In genomic region chr2:221601376-221601775, GRCh38 we compare ENCODE assay signal across 24 cellular contexts. TPM values are rescaled to one million over a fixed set of nuclear protein-coding genes. Genes with fewer than 3 reads are reported as not detected.
DNase-seq lines count a peak whose midpoint lies in the region; ATAC-seq and TF ChIP-seq lines count a peak whose summit lies in the region.
"Had no signal": no experiment of that assay in that cellular context is flagged by ENCODE, and none has a peak within 500 bp of the region (broad histone marks: within the 10 kb centered on the region; RNA-seq: fewer than 3 reads in every experiment).

No MANE protein-coding gene starts in this region.

- H2BK5ac ChIP-seq in neuronal stem cell (ENCODE audit: low read length), result no peak overlapping the region

- H3K36me3 ChIP-seq in tibial artery (no peaks in the 10 kb centered on the region), A673 (ENCODE audit: insufficient read depth, low read length, poor library complexity, severe bottlenecking) (no peaks in the 10 kb centered on the region), neuronal stem cell (replicated peaks in 1 of 2; ENCODE audit: control insufficient read depth in 2 of 2, insufficient read depth in 2 of 2, low read length in 2 of 2) (no peaks in the 10 kb centered on the region)
- H3K36me3 ChIP-seq: BE2C; BLaER1 treated with 17β-estradiol and CSF1 and Interleukin-3, amounts not matched to agents 10 nM and 100 nM had no signal

- no peaks in the 10 kb centered on the region for H3K4me1 Mint-ChIP-seq in activated naive CD4-positive, alpha-beta T cell treated with anti-CD3 and anti-CD28 coated beads, Interleukin-2, amount 50 U/mL, for 24 hours
- H3K4me1 Mint-ChIP-seq in nephron, result peaks cover 5% of the 10 kb centered on the region
- H3K4me1 Mint-ChIP-seq: CD14-positive monocyte; CD8-positive, alpha-beta memory T cell had no signal

- peak overlapping the region; percentile 19 for H3K27ac Mint-ChIP-seq in activated naive CD4-positive, alpha-beta T cell treated with anti-CD3 and anti-CD28 coated beads, Interleukin-2, amount 50 U/mL, for 24 hours
- no peak overlapping the region for H3K27ac Mint-ChIP-seq in activated naive CD4-positive, alpha-beta T cell treated with anti-CD3 and anti-CD28 coated beads, Interleukin-2, amount 50 U/mL, for 72 hours
- peak overlapping the region; percentile 66 to 89 (median 87) for H3K27ac Mint-ChIP-seq in nephron
- H3K27ac Mint-ChIP-seq: CD14-positive monocyte; CD4-positive, alpha-beta T cell; CD8-positive, alpha-beta memory T cell had no signal

- no peak overlapping the region for H3K18ac ChIP-seq in neuronal stem cell (ENCODE audit: low read length)

- no peak overlapping the region for H4K8ac ChIP-seq in neuronal stem cell (ENCODE audit: low read depth, low read length)

- no peak for DNase-seq in activated naive CD4-positive, alpha-beta T cell treated with anti-CD3 and anti-CD28 coated beads, Interleukin-2, amount 50 U/mL, for 72 hours (ENCODE audit: low spot score in 2 of 2)
- DNase-seq in kidney tubule cell (ENCODE audit: low spot score) (peak; percentile 40), tibial artery (no peak), A673 (ENCODE audit: low spot score) (no peak), neuronal stem cell (ENCODE audit: low spot score) (no peak)
- DNase-seq: ACHN; AML-193; BE2C; Calu3; CD4-positive, alpha-beta T cell; CD8-positive, alpha-beta memory T cell; DMS53; DMS79 treated with DMSO at 0.1 percent for 48 hours; GF-D8; GM23248; H9 had no signal

- WGBS in neuronal stem cell (ENCODE audit: extremely low coverage in 2 of 2, insufficient read length in 2 of 2, insufficient replicate concordance in 1 of 2), 2 donors, result no CpG with 5 or more reads among the region's 3 CpGs

- no peak overlapping the region for H3K14ac ChIP-seq in neuronal stem cell (ENCODE audit: low read length)

- POLR2A ChIA-PET in A673 (lab: Charles Lee; ENCODE audit: low non-redundant PET), result interaction anchor here (0.8 kb wide), 1 partner anchor 1089 kb away, joined by 3 read pairs; no protein-coding TSS in a partner anchor

- no peak overlapping the region for H2AFZ ChIP-seq in neuronal stem cell (ENCODE audit: low read length)
- H2AFZ ChIP-seq: GM23248 had no signal

- H3K4me3 ChIP-seq in tibial artery, result no peak overlapping the region
- no peak overlapping the region for H3K4me3 ChIP-seq in A673 (ENCODE audit: low read depth, low read length, poor library complexity, severe bottlenecking)
- H3K4me3 ChIP-seq in neuronal stem cell (ENCODE audit: low read length in 2 of 2), result no peak overlapping the region
- H3K4me3 ChIP-seq: BLaER1 treated with 17β-estradiol and CSF1 and Interleukin-3, amounts not matched to agents 10 nM and 100 nM; GM23248 had no signal

- no peak overlapping the region for H3K4me3 Mint-ChIP-seq in activated naive CD4-positive, alpha-beta T cell treated with anti-CD3 and anti-CD28 coated beads, Interleukin-2, amount 50 U/mL, for 24 hours
- H3K4me3 Mint-ChIP-seq in nephron, result no peak overlapping the region
- H3K4me3 Mint-ChIP-seq: CD14-positive monocyte; CD4-positive, alpha-beta T cell; CD8-positive, alpha-beta memory T cell; H9 had no signal

- no peak overlapping the region for H3K9ac ChIP-seq in neuronal stem cell (ENCODE audit: low read depth, low read length, poor library complexity)
- H3K9ac ChIP-seq: BLaER1 treated with 17β-estradiol and CSF1 and Interleukin-3, amounts not matched to agents 10 nM and 100 nM; GM23248 had no signal

- H3K4me1 ChIP-seq in tibial artery (no peaks in the 10 kb centered on the region), A673 (ENCODE audit: insufficient read depth, low read length, poor library complexity, severe bottlenecking) (no peaks in the 10 kb centered on the region), neuronal stem cell (ENCODE audit: control insufficient read depth in 2 of 2, insufficient read depth in 1 of 2, low read depth in 1 of 2, low read length in 2 of 2) (peaks cover 7 to 24% of the 10 kb centered on the region in 2 donors)
- H3K4me1 ChIP-seq: BE2C; BLaER1 treated with 17β-estradiol and CSF1 and Interleukin-3, amounts not matched to agents 10 nM and 100 nM had no signal

- CTCF ChIA-PET in A673 (lab: Charles Lee), result no interaction called here

- H3K27ac ChIP-seq in tibial artery (no peak overlapping the region), A673 (ENCODE audit: low read depth, low read length, poor library complexity, severe bottlenecking) (no peak overlapping the region), neuronal stem cell (replicated peaks; ENCODE audit: low read length) (no peak overlapping the region)
- H3K27ac ChIP-seq: 22Rv1; BLaER1 treated with 17β-estradiol and CSF1 and Interleukin-3, amounts not matched to agents 10 nM and 100 nM; GM23248 had no signal

- H3K4me2 ChIP-seq in neuronal stem cell (ENCODE audit: insufficient read depth, low read length, poor library complexity, severe bottlenecking), result no peak overlapping the region
- H3K4me2 ChIP-seq: BLaER1 treated with 17β-estradiol and CSF1 and Interleukin-3, amounts not matched to agents 10 nM and 100 nM had no signal

- H2AK5ac ChIP-seq in neuronal stem cell (ENCODE audit: low read depth, low read length), result no peak overlapping the region

- H3K36me3 Mint-ChIP-seq in activated naive CD4-positive, alpha-beta T cell treated with anti-CD3 and anti-CD28 coated beads, Interleukin-2, amount 50 U/mL, for 24 hours, result no peaks in the 10 kb centered on the region
- no peaks in the 10 kb centered on the region for H3K36me3 Mint-ChIP-seq in activated naive CD4-positive, alpha-beta T cell treated with anti-CD3 and anti-CD28 coated beads, Interleukin-2, amount 50 U/mL, for 72 hours
- no peaks in the 10 kb centered on the region for H3K36me3 Mint-ChIP-seq in nephron (ENCODE audit: low read depth)
- H3K36me3 Mint-ChIP-seq: CD14-positive monocyte; CD8-positive, alpha-beta memory T cell had no signal

- BruUV-seq in A673 (replicated peaks; lab: Mats Ljungman, UMichigan), result no TSS peak

- H3K9me3 ChIP-seq in tibial artery, result no peaks in the 10 kb centered on the region
- no peaks in the 10 kb centered on the region for H3K9me3 ChIP-seq in A673 (ENCODE audit: low read depth, low read length, poor library complexity, severe bottlenecking)
- no peaks in the 10 kb centered on the region for H3K9me3 ChIP-seq in neuronal stem cell (replicated peaks in 1 of 2; ENCODE audit: control insufficient read depth in 2 of 2, insufficient read depth in 1 of 2, low read depth in 1 of 2, low read length in 2 of 2)
- H3K9me3 ChIP-seq: BE2C; BLaER1 treated with 17β-estradiol and CSF1 and Interleukin-3, amounts not matched to agents 10 nM and 100 nM had no signal

- H3K79me1 ChIP-seq in neuronal stem cell (ENCODE audit: low read depth, low read length), result no peaks in the 10 kb centered on the region

- no peaks in the 10 kb centered on the region for H3K9me3 Mint-ChIP-seq in activated naive CD4-positive, alpha-beta T cell treated with anti-CD3 and anti-CD28 coated beads, Interleukin-2, amount 50 U/mL, for 24 hours
- no peaks in the 10 kb centered on the region for H3K9me3 Mint-ChIP-seq in activated naive CD4-positive, alpha-beta T cell treated with anti-CD3 and anti-CD28 coated beads, Interleukin-2, amount 50 U/mL, for 72 hours
- no peaks in the 10 kb centered on the region for H3K9me3 Mint-ChIP-seq in nephron
- H3K9me3 Mint-ChIP-seq: CD14-positive monocyte; CD4-positive, alpha-beta T cell; CD8-positive, alpha-beta memory T cell; H9 had no signal

- no peak overlapping the region for H2BK12ac ChIP-seq in neuronal stem cell (ENCODE audit: low read length)

- H4K91ac ChIP-seq in neuronal stem cell (ENCODE audit: low read depth, low read length, poor library complexity), result no peak overlapping the region

- no peak overlapping the region for H3K4ac ChIP-seq in neuronal stem cell (ENCODE audit: low read length)

- H2BK15ac ChIP-seq in neuronal stem cell (ENCODE audit: low read length), result no peak overlapping the region

- H3K23ac ChIP-seq in neuronal stem cell (ENCODE audit: low read depth, low read length, poor library complexity), result no peak overlapping the region

- peaks cover 0 to 4% of the 10 kb centered on the region in 2 donors for H3K27me3 ChIP-seq in tibial artery
- no peaks in the 10 kb centered on the region for H3K27me3 ChIP-seq in A673 (replicated peaks; ENCODE audit: insufficient read depth, low read depth, low read length, poor library complexity)
- H3K27me3 ChIP-seq in neuronal stem cell (ENCODE audit: control insufficient read depth in 3 of 3, insufficient read depth in 3 of 3, low read depth in 1 of 3, low read length in 3 of 3), result no peaks in the 10 kb centered on the region
- H3K27me3 ChIP-seq: BE2C; BLaER1 treated with 17β-estradiol and CSF1 and Interleukin-3, amounts not matched to agents 10 nM and 100 nM had no signal

- intact Hi-C loops in tibial artery (cut with DNase I; ENCODE audit: low total_unique reads) (no loop called here), A673 (cut with micrococcal nuclease; ENCODE audit: unreplicated experiment) (no loop called here)

- H2BK120ac ChIP-seq in neuronal stem cell (ENCODE audit: low read depth, low read length), result no peak overlapping the region

- TF ChIP-seq CTCF in nephron (IDR thresholded peaks at IDR 0.05; ENCODE audit: unreplicated experiment in 3 of 3) (no peak), tibial artery (IDR thresholded peaks at IDR 0.05) (no peak), A673 (conservative IDR thresholded peaks at IDR 0.05; ENCODE audit: low read depth, low read length) (no peak)

- peaks cover 4% of the 10 kb centered on the region for H3K27me3 Mint-ChIP-seq in activated naive CD4-positive, alpha-beta T cell treated with anti-CD3 and anti-CD28 coated beads, Interleukin-2, amount 50 U/mL, for 24 hours
- peaks cover 5% of the 10 kb centered on the region for H3K27me3 Mint-ChIP-seq in nephron (ENCODE audit: low read depth)
- H3K27me3 Mint-ChIP-seq: CD4-positive, alpha-beta T cell had no signal

- ATAC-seq in activated naive CD4-positive, alpha-beta T cell treated with anti-CD3 and anti-CD28 coated beads, Interleukin-2, amount 50 U/mL, for 72 hours, result no peak
- no peak for ATAC-seq in HG03097 (IDR thresholded peaks at IDR 0.05; ENCODE audit: low FRiP score, unreplicated experiment)
- ATAC-seq: HCT116 had no signal

RNA-seq across cellular contexts. Expression of gene EPHA4, which starts 29.3 kb away (rescaled TPM):
- 1 to 10 TPM in 1 of 2 donors, under 1 TPM in 1; 0.73 to 5.2 TPM for total RNA-seq in activated naive CD4-positive, alpha-beta T cell treated with anti-CD3 and anti-CD28 coated beads, Interleukin-2, amount 50 U/mL, for 72 hours
- total RNA-seq in A673 (2021), result 34.4 and 39.5 TPM in 2 replicates
- polyA plus RNA-seq in neuronal stem cell (2013, experiment 1 of 2), result 86.2 TPM
- 97.7 TPM for polyA plus RNA-seq in neuronal stem cell (2013, experiment 2 of 2)
- total RNA-seq: G401 had no signal

Comparison
In these comparisons a context has a peak if more than half of its experiments do, and no peak if none do; other contexts are left out.
1. H3K27ac Mint-ChIP-seq: peak in activated naive CD4-positive, alpha-beta T cell treated with anti-CD3 and anti-CD28 coated beads, Interleukin-2, amount 50 U/mL, for 24 hours (single experiment) and nephron (3 of 3); none in activated naive CD4-positive, alpha-beta T cell treated with anti-CD3 and anti-CD28 coated beads, Interleukin-2, amount 50 U/mL, for 72 hours (0 of 2).